ENCODE assay signal across 25 cellular contexts in the genomic region with DNA sequence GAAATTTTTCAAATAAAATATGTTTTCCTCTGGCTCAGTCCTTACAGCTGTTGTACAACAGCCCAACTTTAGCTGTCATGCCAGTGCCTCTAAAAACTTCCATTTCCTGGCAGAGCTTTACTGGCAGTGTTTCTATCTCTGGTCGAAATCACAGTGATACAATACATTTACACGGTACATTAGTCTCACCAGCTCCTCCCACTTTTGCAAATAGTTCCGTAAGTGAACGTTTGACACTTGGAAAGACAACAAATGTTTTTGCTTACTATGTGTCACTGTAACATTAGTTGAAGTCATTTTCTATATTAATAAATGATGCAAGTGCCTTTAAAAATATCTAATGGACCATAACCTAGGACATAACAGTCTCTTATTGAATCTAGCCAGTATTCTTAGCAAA. TPM values are rescaled to one million over a fixed set of nuclear protein-coding genes. Genes with fewer than 3 reads are reported as not detected.
DNase-seq lines count a peak whose midpoint lies in the region; ATAC-seq and TF ChIP-seq lines count a peak whose summit lies in the region.
"Had no signal": no experiment of that assay in that cellular context is flagged by ENCODE, and none has a peak within 500 bp of the region (broad histone marks: within the 10 kb centered on the region; RNA-seq: fewer than 3 reads in every experiment).

No MANE protein-coding gene starts in this region.

- 0 out of 2 replicates have a peak, but pooled peaks cover 7% of the 10 kb centered on the region for H3K79me2 ChIP-seq in SK-N-SH (ENCODE audit: insufficient read depth)

- H2AFZ ChIP-seq in SK-N-SH (ENCODE audit: low read depth) = no peak overlapping the region

- POLR2A ChIA-PET in SK-N-SH (lab: Yijun Ruan, JAX) = interaction anchor here (0.7 to 1.2 kb wide), 2 partner anchors 29 to 133 kb away, joined by 3 to 4 read pairs; no protein-coding TSS in a partner anchor

- ATAC-seq in Right ventricle myocardium superior (ENCODE audit: poor library complexity) = peak; percentile 69
- peak; percentile 77 to 90 (median 86) for ATAC-seq in psoas muscle
- ATAC-seq in GM19455 (IDR thresholded peaks at IDR 0.05; ENCODE audit: unreplicated experiment) = no peak
- ATAC-seq: stimulated activated memory B cell treated with anti-CD40 and anti-IgM and Interleukin-4, amounts not matched to agents 10 μg/mL and 1 μg/mL and 100 μg/mL, for 72 hours had no signal

- 0 out of 2 replicates have a peak, but pooled peaks have one; percentile 11 for TF ChIP-seq RAD21 in SK-N-SH (IDR thresholded peaks at IDR 0.05; ENCODE audit: low read length)

- DNase-seq in LNCaP clone FGC (ENCODE audit: low read depth) (peak; percentile 79), SK-N-SH (peak; percentile 48), Right ventricle myocardium superior (no peak), psoas muscle (no peak), 8988T (no peak), tibial artery (no peak), caudate nucleus (lab: John Stamatoyannopoulos, UW) (no peak)
- DNase-seq: activated CD8-positive, alpha-beta memory T cell treated with anti-CD3 and anti-CD28 coated beads for 24 hours; activated naive CD4-positive, alpha-beta T cell; activated T-cell treated with anti-CD3 and anti-CD28 coated beads, Interleukin-2, amount 50 U/mL, for 24 hours; C1 segment of cervical spinal cord; Caco-2; colonic mucosa; DND-41; mesendoderm; MV-4-11; NCI-H1930; SHP77 treated with DMSO at 0.1 percent for 48 hours; spleen; stimulated activated CD4-positive, alpha-beta T cell treated with anti-CD3 and anti-CD28 coated beads, Interleukin-4, amount 100 ng/mL, for 1 hour; T-helper 1 cell had no signal

- intact Hi-C loops in Right ventricle myocardium superior (cut with DNase I) = no loop called here
- intact Hi-C loops in psoas muscle (cut with DNase I) = loop anchor here in 1 of 2 donors (5.0 kb wide), 1 partner anchor 148 kb away; no protein-coding TSS in a partner anchor
- intact Hi-C loops in tibial artery (cut with DNase I; ENCODE audit: low total_unique reads) = no loop called here

- peaks cover 9% of the 10 kb centered on the region for H3F3A ChIP-seq in SK-N-SH (replicated peaks; ENCODE audit: insufficient read depth)

- peak overlapping the region; percentile 17 to 98; a peak in 3 of 4 replicates for H3K27ac ChIP-seq in SK-N-SH (ENCODE audit: low read depth in 2 of 2, low read length in 1 of 2)
- peak overlapping the region; percentile 74 for H3K27ac ChIP-seq in psoas muscle
- no peak overlapping the region for H3K27ac ChIP-seq in tibial artery
- H3K27ac ChIP-seq in caudate nucleus (ENCODE audit: low read depth, low read length) = no peak overlapping the region
- H3K27ac ChIP-seq: colonic mucosa, KMS-11, neutrophil, spleen had no signal

- H3K9ac ChIP-seq in SK-N-SH = no peak overlapping the region
- H3K9ac ChIP-seq: KMS-11 had no signal

- TF ChIP-seq CTCF in LNCaP clone FGC (IDR thresholded peaks at IDR 0.05; ENCODE audit: control insufficient read depth, extremely low read depth, insufficient read depth) = no peak
- TF ChIP-seq CTCF in SK-N-SH (IDR thresholded peaks at IDR 0.05) = no peak
- TF ChIP-seq CTCF in psoas muscle (IDR thresholded peaks at IDR 0.05) = no peak
- no peak for TF ChIP-seq CTCF in tibial artery (IDR thresholded peaks at IDR 0.05)

- H4K20me1 ChIP-seq in SK-N-SH (ENCODE audit: insufficient read depth) = no peaks in the 10 kb centered on the region

- WGBS in SK-N-SH (ENCODE audit: low lambda C conversion rate) = 45% methylated on average over 4 of the region's 4 CpGs
- 14 to 21% (median 21%) methylated on average over 4 of the region's 4 CpGs for WGBS in psoas muscle, 3 donors

- no peaks in the 10 kb centered on the region for H3K9me2 ChIP-seq in SK-N-SH

- H3K36me3 ChIP-seq in SK-N-SH (replicated peaks in 1 of 2; ENCODE audit: control insufficient read depth in 1 of 2, insufficient read depth in 2 of 2, low read length in 1 of 2) = peaks cover 23 to 83% of the 10 kb centered on the region in 2 experiments
- peaks cover 0 to 25% of the 10 kb centered on the region in 2 donors for H3K36me3 ChIP-seq in psoas muscle (ENCODE audit: insufficient read depth in 1 of 2, low read depth in 1 of 2)
- H3K36me3 ChIP-seq in tibial artery = peaks cover 14 to 30% (median 16%) of the 10 kb centered on the region in 3 donors
- H3K36me3 ChIP-seq: colonic mucosa had no signal

- H3K4me2 ChIP-seq in SK-N-SH = no peak overlapping the region
- H3K4me2 ChIP-seq: KMS-11 had no signal

- H3K27me3 ChIP-seq in SK-N-SH (ENCODE audit: insufficient read depth) (no peaks in the 10 kb centered on the region), psoas muscle (ENCODE audit: insufficient read depth in 3 of 3, low read length in 2 of 3) (no peaks in the 10 kb centered on the region), tibial artery (no peaks in the 10 kb centered on the region)
- H3K27me3 ChIP-seq: colonic mucosa, neutrophil, spleen had no signal

- CTCF ChIA-PET in SK-N-SH (lab: Yijun Ruan, JAX) = interaction anchor here (0.8 to 1.8 kb wide), 7 partner anchors 10 to 146 kb away, joined by 3 to 8 read pairs (median 3); partner anchors contain the start of gene BCAP29

- H3K4me3 ChIP-seq in LNCaP clone FGC (ENCODE audit: low read depth, low read length) (no peak overlapping the region), SK-N-SH (ENCODE audit: low read depth in 2 of 2, low read length in 1 of 2) (no peak overlapping the region; a peak in 1 of 4 replicates), psoas muscle (peak overlapping the region; percentile 41), tibial artery (no peak overlapping the region)
- H3K4me3 ChIP-seq: colonic mucosa, spleen had no signal

- TF ChIP-seq EP300 in SK-N-SH (IDR thresholded peaks at IDR 0.05; ENCODE audit: borderline replicate concordance in 1 of 2, low read depth in 1 of 2, low read length in 1 of 2) = 0 out of 4 replicates have a peak, but pooled peaks of 1 of the 2 experiments have one; percentile 43

- no peaks in the 10 kb centered on the region for H3K9me3 ChIP-seq in SK-N-SH
- no peaks in the 10 kb centered on the region for H3K9me3 ChIP-seq in psoas muscle
- no peaks in the 10 kb centered on the region for H3K9me3 ChIP-seq in tibial artery
- H3K9me3 ChIP-seq: Caco-2, colonic mucosa, neutrophil, spleen had no signal

- H3K4me1 ChIP-seq in SK-N-SH (ENCODE audit: control insufficient read depth in 1 of 2, insufficient read depth in 2 of 2, low read depth in 1 of 2, low read length in 1 of 2) (peaks cover 20 to 33% of the 10 kb centered on the region in 2 experiments), psoas muscle (peaks cover 28% of the 10 kb centered on the region), tibial artery (peaks cover 0 to 23% (median 3%) of the 10 kb centered on the region in 4 donors)
- H3K4me1 ChIP-seq: Caco-2, colonic mucosa, spleen had no signal

TF ChIP-seq in SK-N-SH, 30 proteins besides CTCF, POLR2A, EP300 and RAD21 (continues in another document):
- TF ChIP-seq RCOR1 (IDR thresholded peaks at IDR 0.05; ENCODE audit: low read length) (0 out of 2 replicates have a peak, but pooled peaks have one; percentile 46), CHD2 (IDR thresholded peaks at IDR 0.05; ENCODE audit: low read length, partially characterized antibody) (peak; percentile 51), SMC3 (IDR thresholded peaks at IDR 0.05; ENCODE audit: low read depth, low read length) (no peak), NFIC (IDR thresholded peaks at IDR 0.05; ENCODE audit: borderline replicate concordance) (peak; percentile 30; the same call in 1 of the 2 replicates), FOXJ3 (CRISPR knock-in tag; IDR thresholded peaks at IDR 0.05) (0 out of 2 replicates have a peak, but pooled peaks have one; percentile 14), GATA2 (CRISPR knock-in tag; IDR thresholded peaks at IDR 0.05) (peak; percentile 65), TCF12 (IDR thresholded peaks at IDR 0.05) (peak; percentile 30; the same call in 1 of the 2 replicates)

RNA-seq across cellular contexts. Expression of gene BCAP29, which starts 29.8 kb away (rescaled TPM):
- 29.2 and 46.2 TPM in 2 replicates for polyA plus RNA-seq in SK-N-SH (2012; rRNA removed)
- polyA plus RNA-seq in SK-N-SH (2012; cell fraction: cytosol; rRNA removed) = 57.5 and 62.3 TPM in 2 replicates
- polyA plus RNA-seq in SK-N-SH (2012; cell fraction: nucleus; rRNA removed) = 19.1 and 27.5 TPM in 2 replicates
- 108 TPM for total RNA-seq in Right ventricle myocardium superior
- total RNA-seq in psoas muscle = 10 to 100 TPM; 48.5 to 72.6 (median 58.0) TPM
- polyA plus RNA-seq in psoas muscle = 10 to 100 TPM; 37.4 to 54.8 (median 50.5) TPM

RNA-seq across cellular contexts. Expression of gene DUS4L, which starts 46.1 kb away (rescaled TPM):
- polyA plus RNA-seq in SK-N-SH (2012; rRNA removed) (9.7 and 11.5 TPM in 2 replicates), psoas muscle (1 to 10 TPM; 1.6 to 4.3 (median 2.0) TPM)
- polyA plus RNA-seq in SK-N-SH (2012; cell fraction: cytosol; rRNA removed) = 12.1 and 16.3 TPM in 2 replicates
- polyA plus RNA-seq in SK-N-SH (2012; cell fraction: nucleus; rRNA removed) = 11.8 and 18.8 TPM in 2 replicates
- total RNA-seq in Right ventricle myocardium superior (9.4 TPM), psoas muscle (1 to 10 TPM; 3.3 to 4.9 (median 4.3) TPM)

RNA-seq across cellular contexts. Expression of gene COG5, which starts 46.1 kb away (rescaled TPM):
- polyA plus RNA-seq in SK-N-SH (2012; rRNA removed) = 21.2 and 28.6 TPM in 2 replicates
- polyA plus RNA-seq in SK-N-SH (2012; cell fraction: cytosol; rRNA removed) = 26.1 and 31.4 TPM in 2 replicates
- 22.1 and 34.2 TPM in 2 replicates for polyA plus RNA-seq in SK-N-SH (2012; cell fraction: nucleus; rRNA removed)
- 49.2 TPM for total RNA-seq in Right ventricle myocardium superior
- total RNA-seq in psoas muscle = 10 to 100 TPM; 18.8 to 35.1 (median 20.5) TPM
- 10 to 100 TPM in 1 of 3 donors, 1 to 10 TPM in 2; 4.8 to 13.5 (median 6.5) TPM for polyA plus RNA-seq in psoas muscle

RNA-seq across cellular contexts. Expression of gene SLC26A4, which starts 50.8 kb away (rescaled TPM):
- polyA plus RNA-seq in SK-N-SH (2012; rRNA removed) (0.61 and 0.78 TPM in 2 replicates), psoas muscle (under 1 TPM; 0.10 to 0.22 (median 0.13) TPM)
- polyA plus RNA-seq in SK-N-SH (2012; cell fraction: cytosol; rRNA removed) = 0.70 and 1.00 TPM in 2 replicates
- 0.39 and 0.49 TPM in 2 replicates for polyA plus RNA-seq in SK-N-SH (2012; cell fraction: nucleus; rRNA removed)
- total RNA-seq in Right ventricle myocardium superior (0.46 TPM), psoas muscle (under 1 TPM; 0.08 to 0.94 (median 0.26) TPM)
- total RNA-seq: Caco-2 had no signal

Comparison
In these comparisons a context has a peak if more than half of its experiments do, and no peak if none do; other contexts are left out.
1. DNase-seq: peak in LNCaP clone FGC (single experiment) and SK-N-SH (single experiment); none in Right ventricle myocardium superior (single experiment), psoas muscle (0 of 2), 8988T (single experiment), tibial artery (0 of 2) and caudate nucleus (0 of 61).
2. H3K27ac ChIP-seq: peak in SK-N-SH (2 of 2) and psoas muscle (single experiment); none in tibial artery (0 of 2) and caudate nucleus (single experiment).